8 cellular contexts compared by ENCODE assay signal in the genomic region with DNA sequence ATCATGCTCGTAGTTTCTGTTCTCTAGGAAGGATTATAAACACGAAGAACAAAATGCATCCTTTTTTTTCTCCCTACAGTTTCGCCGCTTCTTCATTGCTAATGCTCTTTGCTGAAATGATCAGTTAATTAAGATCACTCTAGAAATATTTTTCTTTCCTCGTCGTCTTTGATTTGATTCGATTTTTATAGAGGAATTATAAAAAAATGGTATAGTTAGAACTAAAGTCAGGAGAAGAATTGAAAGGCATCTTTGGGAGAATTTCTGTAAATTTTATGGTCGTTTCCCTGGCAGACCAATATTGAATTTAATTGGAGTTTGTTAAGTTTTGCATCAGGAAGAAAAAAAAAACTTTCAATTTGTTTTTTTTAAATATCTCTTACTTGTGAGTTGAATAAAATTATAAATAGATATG. TPM values are rescaled to one million over a fixed set of nuclear protein-coding genes. Genes with fewer than 3 reads are reported as not detected.
DNase-seq lines count a peak whose midpoint lies in the region; ATAC-seq, FAIRE-seq and TF ChIP-seq lines count a peak whose summit lies in the region.

No MANE protein-coding gene starts in this region.

- H3K27ac ChIP-seq in right cardiac atrium (ENCODE audit: low read length) = no peak overlapping the region
- no peak overlapping the region for H3K27ac ChIP-seq in right atrium auricular region
- no peak overlapping the region for H3K27ac ChIP-seq in ascending aorta
- H3K27ac ChIP-seq in mesodermal cell (ENCODE audit: low read depth, low read length, severe bottlenecking) = peak overlapping the region; percentile 91
- no peak overlapping the region for H3K27ac ChIP-seq in upper lobe of left lung
- no peak overlapping the region for H3K27ac ChIP-seq in small intestine (ENCODE audit: low read depth in 1 of 2, low read length in 1 of 2)

- H3K4me3 ChIP-seq in right cardiac atrium (ENCODE audit: low read length) (peak overlapping the region; percentile 48), right atrium auricular region (peak overlapping the region in 1 of 2 donors; percentile 54), ascending aorta (peak overlapping the region; percentile 59 to 65), mesodermal cell (ENCODE audit: extremely low read depth, insufficient read depth, low read length, poor library complexity, severe bottlenecking) (peak overlapping the region; percentile 81), upper lobe of left lung (peak overlapping the region in 3 of 4 donors; percentile 53 to 67 (median 64)), small intestine (ENCODE audit: low read depth in 1 of 2, low read length in 2 of 2) (peak overlapping the region in 1 of 2 donors; percentile 58)

- peaks cover 9% of the 10 kb centered on the region for H3K4me1 ChIP-seq in right cardiac atrium (ENCODE audit: control insufficient read depth, insufficient read depth, low read length)
- peaks cover 0 to 51% of the 10 kb centered on the region in 2 donors for H3K4me1 ChIP-seq in right atrium auricular region
- H3K4me1 ChIP-seq in ascending aorta = peaks cover 9 to 21% of the 10 kb centered on the region in 2 donors
- peaks cover 25% of the 10 kb centered on the region for H3K4me1 ChIP-seq in mesodermal cell (ENCODE audit: control insufficient read depth, insufficient read depth, low read length, poor library complexity, severe bottlenecking)
- H3K4me1 ChIP-seq in upper lobe of left lung = peaks cover 48 to 67% (median 53%) of the 10 kb centered on the region in 4 donors
- peaks cover 0 to 2% of the 10 kb centered on the region in 2 donors for H3K4me1 ChIP-seq in small intestine (ENCODE audit: control insufficient read depth in 2 of 2, insufficient read depth in 1 of 2, low read depth in 1 of 2, low read length in 1 of 2)

- no peak for TF ChIP-seq POLR2A in upper lobe of left lung (IDR thresholded peaks at IDR 0.05)

- TF ChIP-seq EP300 in upper lobe of left lung (IDR thresholded peaks at IDR 0.05) = no peak

- no peaks in the 10 kb centered on the region for H3K9me3 ChIP-seq in right cardiac atrium (ENCODE audit: control insufficient read depth, low read length)
- H3K9me3 ChIP-seq in right atrium auricular region = no peaks in the 10 kb centered on the region
- peaks cover 0 to 3% of the 10 kb centered on the region in 2 donors for H3K9me3 ChIP-seq in ascending aorta
- no peaks in the 10 kb centered on the region for H3K9me3 ChIP-seq in mesodermal cell (ENCODE audit: control insufficient read depth, low read length)
- H3K9me3 ChIP-seq in upper lobe of left lung = no peaks in the 10 kb centered on the region
- no peaks in the 10 kb centered on the region for H3K9me3 ChIP-seq in small intestine (ENCODE audit: control insufficient read depth, low read depth)

- FAIRE-seq in small intestine (lab: Jason Lieb, UNC) = no peak

- H3K36me3 ChIP-seq in right atrium auricular region (no peaks in the 10 kb centered on the region), ascending aorta (no peaks in the 10 kb centered on the region), mesodermal cell (ENCODE audit: control insufficient read depth, insufficient read depth, low read length) (peaks cover 16% of the 10 kb centered on the region), upper lobe of left lung (no peaks in the 10 kb centered on the region), small intestine (ENCODE audit: control insufficient read depth in 2 of 2, insufficient read depth in 2 of 2, low read length in 2 of 2) (no peaks in the 10 kb centered on the region)

- ATAC-seq in right cardiac atrium = no peak
- no peak for ATAC-seq in upper lobe of left lung (ENCODE audit: low FRiP score in 2 of 2)
- no peak for ATAC-seq in HG02884 (IDR thresholded peaks at IDR 0.05; ENCODE audit: unreplicated experiment)
- no peak for ATAC-seq in GM19395 (IDR thresholded peaks at IDR 0.05; ENCODE audit: unreplicated experiment)

- WGBS in right cardiac atrium = 15% methylated on average over 8 of the region's 8 CpGs
- 0 to 5% methylated on average over 2 of the region's 8 CpGs for WGBS in mesodermal cell (ENCODE audit: insufficient coverage in 2 of 2), 2 experiments
- 13 to 17% methylated on average over 8 of the region's 8 CpGs for WGBS in upper lobe of left lung, 2 donors
- 12 to 18% (median 13%) methylated on average over 8 of the region's 8 CpGs for WGBS in small intestine, 3 donors

- no peak for TF ChIP-seq CTCF in right atrium auricular region (IDR thresholded peaks at IDR 0.05)
- TF ChIP-seq CTCF in ascending aorta (IDR thresholded peaks at IDR 0.05) = no peak
- TF ChIP-seq CTCF in upper lobe of left lung (IDR thresholded peaks at IDR 0.05) = no peak

- no peak for DNase-seq in right cardiac atrium
- no peak for DNase-seq in right atrium auricular region (ENCODE audit: low spot score)
- DNase-seq in ascending aorta (ENCODE audit: low spot score in 2 of 2) = no peak
- DNase-seq in upper lobe of left lung = no peak
- no peak for DNase-seq in small intestine

- intact Hi-C loops in right cardiac atrium (cut with DNase I) (loop anchor here in 2 of 4 donors (5.0 kb wide), 2 partner anchors 693 to 818 kb away; no protein-coding TSS in a partner anchor), ascending aorta (cut with DNase I) (loop anchor here (10.0 kb wide), 1 partner anchor 821 kb away; no protein-coding TSS in a partner anchor)

- H3K27me3 ChIP-seq in right cardiac atrium (ENCODE audit: control insufficient read depth, insufficient read depth) (no peaks in the 10 kb centered on the region), right atrium auricular region (peaks cover 66 to 87% of the 10 kb centered on the region in 2 donors), ascending aorta (peaks cover 69% of the 10 kb centered on the region), upper lobe of left lung (peaks cover 2 to 85% (median 62%) of the 10 kb centered on the region in 4 donors), small intestine (ENCODE audit: control insufficient read depth in 2 of 2, insufficient read depth in 2 of 2, low read length in 2 of 2) (peaks cover 13 to 58% of the 10 kb centered on the region in 2 donors)

RNA-seq across cellular contexts. Expression of a gene that starts 1.1 kb away (rescaled TPM):
- total RNA-seq in right cardiac atrium = under 1 TPM in 1 of 4 donors, not detected in 3; 0.12 TPM
- polyA plus RNA-seq in right cardiac atrium = 0.05 TPM
- total RNA-seq in right atrium auricular region = not detected
- total RNA-seq in ascending aorta = not detected
- polyA plus RNA-seq in mesodermal cell (2013, experiment 1 of 2) = 7.3 TPM
- 6.4 TPM for polyA plus RNA-seq in mesodermal cell (2013, experiment 2 of 2)
- total RNA-seq in upper lobe of left lung = under 1 TPM in 1 of 6 donors, not detected in 5; 0.49 TPM
- under 1 TPM in 1 of 3 donors, not detected in 2; 0.24 TPM for polyA plus RNA-seq in small intestine
